ENCODE assay signal across 1 cellular context in the genomic region with DNA sequence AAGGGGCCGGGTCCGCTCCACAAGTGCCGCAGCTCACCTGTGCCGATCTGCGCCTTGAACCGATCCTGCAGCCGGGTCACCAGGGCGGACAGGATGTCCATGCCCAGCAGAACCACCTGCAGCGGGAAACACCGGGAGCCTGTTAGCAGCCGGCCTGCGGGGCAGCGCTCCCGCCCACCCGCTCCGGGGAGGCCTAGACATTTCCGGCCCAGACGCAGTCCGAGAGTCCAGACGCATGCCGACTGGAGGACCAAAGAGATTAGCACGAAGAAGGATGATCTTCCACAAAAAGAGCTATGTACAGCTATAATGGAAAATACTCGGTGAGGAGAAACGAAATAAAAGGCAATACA.
TF ChIP-seq lines count a peak whose summit lies in the region.

No MANE protein-coding gene starts in this region.

TF ChIP-seq in K562, 482 proteins besides CTCF, POLR2A, EP300 and RAD21 (continued from another document and continues in another):
- TF ChIP-seq, protein P1, sequence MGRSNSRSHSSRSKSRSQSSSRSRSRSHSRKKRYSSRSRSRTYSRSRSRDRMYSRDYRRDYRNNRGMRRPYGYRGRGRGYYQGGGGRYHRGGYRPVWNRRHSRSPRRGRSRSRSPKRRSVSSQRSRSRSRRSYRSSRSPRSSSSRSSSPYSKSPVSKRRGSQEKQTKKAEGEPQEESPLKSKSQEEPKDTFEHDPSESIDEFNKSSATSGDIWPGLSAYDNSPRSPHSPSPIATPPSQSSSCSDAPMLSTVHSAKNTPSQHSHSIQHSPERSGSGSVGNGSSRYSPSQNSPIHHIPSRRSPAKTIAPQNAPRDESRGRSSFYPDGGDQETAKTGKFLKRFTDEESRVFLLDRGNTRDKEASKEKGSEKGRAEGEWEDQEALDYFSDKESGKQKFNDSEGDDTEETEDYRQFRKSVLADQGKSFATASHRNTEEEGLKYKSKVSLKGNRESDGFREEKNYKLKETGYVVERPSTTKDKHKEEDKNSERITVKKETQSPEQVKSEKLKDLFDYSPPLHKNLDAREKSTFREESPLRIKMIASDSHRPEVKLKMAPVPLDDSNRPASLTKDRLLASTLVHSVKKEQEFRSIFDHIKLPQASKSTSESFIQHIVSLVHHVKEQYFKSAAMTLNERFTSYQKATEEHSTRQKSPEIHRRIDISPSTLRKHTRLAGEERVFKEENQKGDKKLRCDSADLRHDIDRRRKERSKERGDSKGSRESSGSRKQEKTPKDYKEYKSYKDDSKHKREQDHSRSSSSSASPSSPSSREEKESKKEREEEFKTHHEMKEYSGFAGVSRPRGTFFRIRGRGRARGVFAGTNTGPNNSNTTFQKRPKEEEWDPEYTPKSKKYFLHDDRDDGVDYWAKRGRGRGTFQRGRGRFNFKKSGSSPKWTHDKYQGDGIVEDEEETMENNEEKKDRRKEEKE (IDR thresholded peaks at IDR 0.05; ENCODE audit: borderline replicate concordance in 1 of 2, control insufficient read depth in 1 of 2, low read depth in 2 of 2, low read length in 1 of 2), result no peak
- TF ChIP-seq NCOR1 (IDR thresholded peaks at IDR 0.05) (no peak), KDM2B (CRISPR knock-in tag; IDR thresholded peaks at IDR 0.05) (no peak), EWSR1 (IDR thresholded peaks at IDR 0.05; ENCODE audit: borderline replicate concordance, low read depth, partially characterized antibody) (no peak), HDGF (IDR thresholded peaks at IDR 0.05) (no peak), MYBL2 (IDR thresholded peaks at IDR 0.05; ENCODE audit: low read depth) (no peak), MYBL2 (CRISPR knock-in tag; IDR thresholded peaks at IDR 0.05; ENCODE audit: borderline replicate concordance) (no peak), HOXB6 (CRISPR knock-in tag; IDR thresholded peaks at IDR 0.05; ENCODE audit: borderline replicate concordance) (no peak), ETV1 (tag; conservative IDR thresholded peaks at IDR 0.05; ENCODE audit: low read depth) (peak; percentile 80; the same call in 1 of the 2 replicates), ZBTB1 (CRISPR knock-in tag; IDR thresholded peaks at IDR 0.05; ENCODE audit: borderline replicate concordance, low read depth) (no peak), BRF1 (IDR thresholded peaks at IDR 0.05; ENCODE audit: borderline replicate concordance, extremely low read depth, insufficient read length) (no peak), ESRRB (CRISPR knock-in tag; IDR thresholded peaks at IDR 0.05; ENCODE audit: borderline replicate concordance) (no peak), ZNF445 (CRISPR knock-in tag; IDR thresholded peaks at IDR 0.05; ENCODE audit: low read depth) (no peak), PHF21A (IDR thresholded peaks at IDR 0.05; ENCODE audit: borderline replicate concordance, low read depth) (no peak), ZFX (CRISPR knock-in tag; IDR thresholded peaks at IDR 0.05) (peak; percentile 89), CBFB (CRISPR knock-in tag; IDR thresholded peaks at IDR 0.05) (no peak), MEF2A (IDR thresholded peaks at IDR 0.05; ENCODE audit: control insufficient read depth, low read depth, low read length) (no peak), HIVEP1 (CRISPR knock-in tag; IDR thresholded peaks at IDR 0.05) (no peak), ARID1B (IDR thresholded peaks at IDR 0.05) (no peak), PTTG1 (tag; IDR thresholded peaks at IDR 0.05; ENCODE audit: low read depth) (no peak), KLF16 (IDR thresholded peaks at IDR 0.05) (no peak), RBM17 (IDR thresholded peaks at IDR 0.05; ENCODE audit: borderline replicate concordance, low read depth, low read length) (no peak), GABPA (tag; conservative IDR thresholded peaks at IDR 0.05; ENCODE audit: low read depth) (peak; percentile 79)
- TF ChIP-seq, protein P2, sequence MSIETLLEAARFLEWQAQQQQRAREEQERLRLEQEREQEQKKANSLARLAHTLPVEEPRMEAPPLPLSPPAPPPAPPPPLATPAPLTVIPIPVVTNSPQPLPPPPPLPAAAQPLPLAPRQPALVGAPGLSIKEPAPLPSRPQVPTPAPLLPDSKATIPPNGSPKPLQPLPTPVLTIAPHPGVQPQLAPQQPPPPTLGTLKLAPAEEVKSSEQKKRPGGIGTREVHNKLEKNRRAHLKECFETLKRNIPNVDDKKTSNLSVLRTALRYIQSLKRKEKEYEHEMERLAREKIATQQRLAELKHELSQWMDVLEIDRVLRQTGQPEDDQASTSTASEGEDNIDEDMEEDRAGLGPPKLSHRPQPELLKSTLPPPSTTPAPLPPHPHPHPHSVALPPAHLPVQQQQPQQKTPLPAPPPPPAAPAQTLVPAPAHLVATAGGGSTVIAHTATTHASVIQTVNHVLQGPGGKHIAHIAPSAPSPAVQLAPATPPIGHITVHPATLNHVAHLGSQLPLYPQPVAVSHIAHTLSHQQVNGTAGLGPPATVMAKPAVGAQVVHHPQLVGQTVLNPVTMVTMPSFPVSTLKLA (conservative IDR thresholded peaks at IDR 0.05), result peak in 1 of 2 experiments; percentile 24; a peak in 1 of 4 replicates
- TF ChIP-seq, protein P3, sequence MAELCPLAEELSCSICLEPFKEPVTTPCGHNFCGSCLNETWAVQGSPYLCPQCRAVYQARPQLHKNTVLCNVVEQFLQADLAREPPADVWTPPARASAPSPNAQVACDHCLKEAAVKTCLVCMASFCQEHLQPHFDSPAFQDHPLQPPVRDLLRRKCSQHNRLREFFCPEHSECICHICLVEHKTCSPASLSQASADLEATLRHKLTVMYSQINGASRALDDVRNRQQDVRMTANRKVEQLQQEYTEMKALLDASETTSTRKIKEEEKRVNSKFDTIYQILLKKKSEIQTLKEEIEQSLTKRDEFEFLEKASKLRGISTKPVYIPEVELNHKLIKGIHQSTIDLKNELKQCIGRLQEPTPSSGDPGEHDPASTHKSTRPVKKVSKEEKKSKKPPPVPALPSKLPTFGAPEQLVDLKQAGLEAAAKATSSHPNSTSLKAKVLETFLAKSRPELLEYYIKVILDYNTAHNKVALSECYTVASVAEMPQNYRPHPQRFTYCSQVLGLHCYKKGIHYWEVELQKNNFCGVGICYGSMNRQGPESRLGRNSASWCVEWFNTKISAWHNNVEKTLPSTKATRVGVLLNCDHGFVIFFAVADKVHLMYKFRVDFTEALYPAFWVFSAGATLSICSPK (IDR thresholded peaks at IDR 0.05; ENCODE audit: borderline replicate concordance), result no peak
- TF ChIP-seq, protein P4, sequence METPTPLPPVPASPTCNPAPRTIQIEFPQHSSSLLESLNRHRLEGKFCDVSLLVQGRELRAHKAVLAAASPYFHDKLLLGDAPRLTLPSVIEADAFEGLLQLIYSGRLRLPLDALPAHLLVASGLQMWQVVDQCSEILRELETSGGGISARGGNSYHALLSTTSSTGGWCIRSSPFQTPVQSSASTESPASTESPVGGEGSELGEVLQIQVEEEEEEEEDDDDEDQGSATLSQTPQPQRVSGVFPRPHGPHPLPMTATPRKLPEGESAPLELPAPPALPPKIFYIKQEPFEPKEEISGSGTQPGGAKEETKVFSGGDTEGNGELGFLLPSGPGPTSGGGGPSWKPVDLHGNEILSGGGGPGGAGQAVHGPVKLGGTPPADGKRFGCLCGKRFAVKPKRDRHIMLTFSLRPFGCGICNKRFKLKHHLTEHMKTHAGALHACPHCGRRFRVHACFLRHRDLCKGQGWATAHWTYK (CRISPR knock-in tag; IDR thresholded peaks at IDR 0.05), result no peak
- TF ChIP-seq, protein P5, sequence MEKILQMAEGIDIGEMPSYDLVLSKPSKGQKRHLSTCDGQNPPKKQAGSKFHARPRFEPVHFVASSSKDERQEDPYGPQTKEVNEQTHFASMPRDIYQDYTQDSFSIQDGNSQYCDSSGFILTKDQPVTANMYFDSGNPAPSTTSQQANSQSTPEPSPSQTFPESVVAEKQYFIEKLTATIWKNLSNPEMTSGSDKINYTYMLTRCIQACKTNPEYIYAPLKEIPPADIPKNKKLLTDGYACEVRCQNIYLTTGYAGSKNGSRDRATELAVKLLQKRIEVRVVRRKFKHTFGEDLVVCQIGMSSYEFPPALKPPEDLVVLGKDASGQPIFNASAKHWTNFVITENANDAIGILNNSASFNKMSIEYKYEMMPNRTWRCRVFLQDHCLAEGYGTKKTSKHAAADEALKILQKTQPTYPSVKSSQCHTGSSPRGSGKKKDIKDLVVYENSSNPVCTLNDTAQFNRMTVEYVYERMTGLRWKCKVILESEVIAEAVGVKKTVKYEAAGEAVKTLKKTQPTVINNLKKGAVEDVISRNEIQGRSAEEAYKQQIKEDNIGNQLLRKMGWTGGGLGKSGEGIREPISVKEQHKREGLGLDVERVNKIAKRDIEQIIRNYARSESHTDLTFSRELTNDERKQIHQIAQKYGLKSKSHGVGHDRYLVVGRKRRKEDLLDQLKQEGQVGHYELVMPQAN (IDR thresholded peaks at IDR 0.05; ENCODE audit: borderline replicate concordance), result peak; percentile 72; the same call in 1 of the 2 replicates
- TF ChIP-seq, protein P6, sequence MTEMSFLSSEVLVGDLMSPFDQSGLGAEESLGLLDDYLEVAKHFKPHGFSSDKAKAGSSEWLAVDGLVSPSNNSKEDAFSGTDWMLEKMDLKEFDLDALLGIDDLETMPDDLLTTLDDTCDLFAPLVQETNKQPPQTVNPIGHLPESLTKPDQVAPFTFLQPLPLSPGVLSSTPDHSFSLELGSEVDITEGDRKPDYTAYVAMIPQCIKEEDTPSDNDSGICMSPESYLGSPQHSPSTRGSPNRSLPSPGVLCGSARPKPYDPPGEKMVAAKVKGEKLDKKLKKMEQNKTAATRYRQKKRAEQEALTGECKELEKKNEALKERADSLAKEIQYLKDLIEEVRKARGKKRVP (CRISPR knock-in tag; IDR thresholded peaks at IDR 0.05), result no peak
- TF ChIP-seq, protein P7, sequence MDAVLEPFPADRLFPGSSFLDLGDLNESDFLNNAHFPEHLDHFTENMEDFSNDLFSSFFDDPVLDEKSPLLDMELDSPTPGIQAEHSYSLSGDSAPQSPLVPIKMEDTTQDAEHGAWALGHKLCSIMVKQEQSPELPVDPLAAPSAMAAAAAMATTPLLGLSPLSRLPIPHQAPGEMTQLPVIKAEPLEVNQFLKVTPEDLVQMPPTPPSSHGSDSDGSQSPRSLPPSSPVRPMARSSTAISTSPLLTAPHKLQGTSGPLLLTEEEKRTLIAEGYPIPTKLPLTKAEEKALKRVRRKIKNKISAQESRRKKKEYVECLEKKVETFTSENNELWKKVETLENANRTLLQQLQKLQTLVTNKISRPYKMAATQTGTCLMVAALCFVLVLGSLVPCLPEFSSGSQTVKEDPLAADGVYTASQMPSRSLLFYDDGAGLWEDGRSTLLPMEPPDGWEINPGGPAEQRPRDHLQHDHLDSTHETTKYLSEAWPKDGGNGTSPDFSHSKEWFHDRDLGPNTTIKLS (IDR thresholded peaks at IDR 0.05; ENCODE audit: borderline replicate concordance, low read depth), result no peak
- TF ChIP-seq, protein P8, sequence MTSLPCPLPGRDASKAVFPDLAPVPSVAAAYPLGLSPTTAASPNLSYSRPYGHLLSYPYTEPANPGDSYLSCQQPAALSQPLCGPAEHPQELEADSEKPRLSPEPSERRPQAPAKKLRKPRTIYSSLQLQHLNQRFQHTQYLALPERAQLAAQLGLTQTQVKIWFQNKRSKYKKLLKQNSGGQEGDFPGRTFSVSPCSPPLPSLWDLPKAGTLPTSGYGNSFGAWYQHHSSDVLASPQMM (CRISPR knock-in tag; IDR thresholded peaks at IDR 0.05), result no peak
- TF ChIP-seq, protein P9, sequence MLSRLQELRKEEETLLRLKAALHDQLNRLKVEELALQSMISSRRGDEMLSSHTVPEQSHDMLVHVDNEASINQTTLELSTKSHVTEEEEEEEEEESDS (CRISPR knock-in tag; IDR thresholded peaks at IDR 0.05), result no peak
- TF ChIP-seq, protein P10, sequence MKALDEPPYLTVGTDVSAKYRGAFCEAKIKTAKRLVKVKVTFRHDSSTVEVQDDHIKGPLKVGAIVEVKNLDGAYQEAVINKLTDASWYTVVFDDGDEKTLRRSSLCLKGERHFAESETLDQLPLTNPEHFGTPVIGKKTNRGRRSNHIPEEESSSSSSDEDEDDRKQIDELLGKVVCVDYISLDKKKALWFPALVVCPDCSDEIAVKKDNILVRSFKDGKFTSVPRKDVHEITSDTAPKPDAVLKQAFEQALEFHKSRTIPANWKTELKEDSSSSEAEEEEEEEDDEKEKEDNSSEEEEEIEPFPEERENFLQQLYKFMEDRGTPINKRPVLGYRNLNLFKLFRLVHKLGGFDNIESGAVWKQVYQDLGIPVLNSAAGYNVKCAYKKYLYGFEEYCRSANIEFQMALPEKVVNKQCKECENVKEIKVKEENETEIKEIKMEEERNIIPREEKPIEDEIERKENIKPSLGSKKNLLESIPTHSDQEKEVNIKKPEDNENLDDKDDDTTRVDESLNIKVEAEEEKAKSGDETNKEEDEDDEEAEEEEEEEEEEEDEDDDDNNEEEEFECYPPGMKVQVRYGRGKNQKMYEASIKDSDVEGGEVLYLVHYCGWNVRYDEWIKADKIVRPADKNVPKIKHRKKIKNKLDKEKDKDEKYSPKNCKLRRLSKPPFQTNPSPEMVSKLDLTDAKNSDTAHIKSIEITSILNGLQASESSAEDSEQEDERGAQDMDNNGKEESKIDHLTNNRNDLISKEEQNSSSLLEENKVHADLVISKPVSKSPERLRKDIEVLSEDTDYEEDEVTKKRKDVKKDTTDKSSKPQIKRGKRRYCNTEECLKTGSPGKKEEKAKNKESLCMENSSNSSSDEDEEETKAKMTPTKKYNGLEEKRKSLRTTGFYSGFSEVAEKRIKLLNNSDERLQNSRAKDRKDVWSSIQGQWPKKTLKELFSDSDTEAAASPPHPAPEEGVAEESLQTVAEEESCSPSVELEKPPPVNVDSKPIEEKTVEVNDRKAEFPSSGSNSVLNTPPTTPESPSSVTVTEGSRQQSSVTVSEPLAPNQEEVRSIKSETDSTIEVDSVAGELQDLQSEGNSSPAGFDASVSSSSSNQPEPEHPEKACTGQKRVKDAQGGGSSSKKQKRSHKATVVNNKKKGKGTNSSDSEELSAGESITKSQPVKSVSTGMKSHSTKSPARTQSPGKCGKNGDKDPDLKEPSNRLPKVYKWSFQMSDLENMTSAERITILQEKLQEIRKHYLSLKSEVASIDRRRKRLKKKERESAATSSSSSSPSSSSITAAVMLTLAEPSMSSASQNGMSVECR (CRISPR knock-in tag; IDR thresholded peaks at IDR 0.05), result peak; percentile 61; the same call in 1 of the 2 replicates
- TF ChIP-seq, protein P11, sequence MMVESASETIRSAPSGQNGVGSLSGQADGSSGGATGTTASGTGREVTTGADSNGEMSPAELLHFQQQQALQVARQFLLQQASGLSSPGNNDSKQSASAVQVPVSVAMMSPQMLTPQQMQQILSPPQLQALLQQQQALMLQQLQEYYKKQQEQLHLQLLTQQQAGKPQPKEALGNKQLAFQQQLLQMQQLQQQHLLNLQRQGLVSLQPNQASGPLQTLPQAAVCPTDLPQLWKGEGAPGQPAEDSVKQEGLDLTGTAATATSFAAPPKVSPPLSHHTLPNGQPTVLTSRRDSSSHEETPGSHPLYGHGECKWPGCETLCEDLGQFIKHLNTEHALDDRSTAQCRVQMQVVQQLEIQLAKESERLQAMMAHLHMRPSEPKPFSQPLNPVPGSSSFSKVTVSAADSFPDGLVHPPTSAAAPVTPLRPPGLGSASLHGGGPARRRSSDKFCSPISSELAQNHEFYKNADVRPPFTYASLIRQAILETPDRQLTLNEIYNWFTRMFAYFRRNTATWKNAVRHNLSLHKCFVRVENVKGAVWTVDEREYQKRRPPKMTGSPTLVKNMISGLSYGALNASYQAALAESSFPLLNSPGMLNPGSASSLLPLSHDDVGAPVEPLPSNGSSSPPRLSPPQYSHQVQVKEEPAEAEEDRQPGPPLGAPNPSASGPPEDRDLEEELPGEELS (CRISPR knock-in tag; IDR thresholded peaks at IDR 0.05; ENCODE audit: borderline replicate concordance), result no peak
- TF ChIP-seq, protein P12, sequence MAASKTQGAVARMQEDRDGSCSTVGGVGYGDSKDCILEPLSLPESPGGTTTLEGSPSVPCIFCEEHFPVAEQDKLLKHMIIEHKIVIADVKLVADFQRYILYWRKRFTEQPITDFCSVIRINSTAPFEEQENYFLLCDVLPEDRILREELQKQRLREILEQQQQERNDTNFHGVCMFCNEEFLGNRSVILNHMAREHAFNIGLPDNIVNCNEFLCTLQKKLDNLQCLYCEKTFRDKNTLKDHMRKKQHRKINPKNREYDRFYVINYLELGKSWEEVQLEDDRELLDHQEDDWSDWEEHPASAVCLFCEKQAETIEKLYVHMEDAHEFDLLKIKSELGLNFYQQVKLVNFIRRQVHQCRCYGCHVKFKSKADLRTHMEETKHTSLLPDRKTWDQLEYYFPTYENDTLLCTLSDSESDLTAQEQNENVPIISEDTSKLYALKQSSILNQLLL (CRISPR knock-in tag; IDR thresholded peaks at IDR 0.05; ENCODE audit: borderline replicate concordance), result no peak
